In genomic region chr1:2146836-2147517, GRCh38 we compare ENCODE assay signal across 18 cellular contexts.
"Had no signal": no experiment of that assay in that cellular context is flagged by ENCODE, and none has a peak within 500 bp of the region (broad histone marks: within the 10 kb centered on the region; RNA-seq: fewer than 3 reads in every experiment).

No MANE protein-coding gene starts in this region.

- H3K4me1 ChIP-seq: SJCRH30 had no signal

- H3K4me2 ChIP-seq: KMS-11, SK-N-SH had no signal

- H3K9me3 ChIP-seq: SJCRH30, SK-N-SH had no signal

- DNase-seq: activated CD4-positive, CD25-positive, alpha-beta regulatory T cell; activated effector memory CD4-positive, alpha-beta T cell treated with anti-CD3 and anti-CD28 coated beads, Interleukin-2, amount 50 U/mL, for 16 hours; activated T-cell treated with anti-CD3 and anti-CD28 coated beads, Interleukin-2, amount 50 U/mL, for 4 hours; brain microvascular endothelial cell; cerebellar nuclear complex; NCI-H1048; NCI-H146; NCI-H187 treated with DMSO at 0.1 percent for 48 hours; NCI-H2081 treated with DMSO at 0.1 percent for 48 hours; NCI-H2171 treated with DMSO at 0.1 percent for 48 hours; NCI-H226; NCI-H526 treated with DMSO at 0.1 percent for 48 hours; NCI-H82; SJCRH30; SK-N-SH had no signal

- H3K9me2 ChIP-seq: SK-N-SH had no signal

- H3K27ac ChIP-seq: brain microvascular endothelial cell, cardiac muscle cell, KMS-11, SJCRH30, VCaP had no signal

- H3K27me3 ChIP-seq: brain microvascular endothelial cell, cardiac muscle cell had no signal

- H3K9ac ChIP-seq: KMS-11, SK-N-SH had no signal

- H3K36me3 ChIP-seq: brain microvascular endothelial cell, cardiac muscle cell, SJCRH30 had no signal

- H3K4me3 ChIP-seq: cardiac muscle cell, SJCRH30 had no signal
